Comparison of ENCODE assay signal across 26 cellular contexts in genomic region chr11:126034880-126035279, GRCh38. TPM values are rescaled to one million over a fixed set of nuclear protein-coding genes. Genes with fewer than 3 reads are reported as not detected.
DNase-seq lines count a peak whose midpoint lies in the region; ATAC-seq and TF ChIP-seq lines count a peak whose summit lies in the region.
"Had no signal": no experiment of that assay in that cellular context is flagged by ENCODE, and none has a peak within 500 bp of the region (broad histone marks: within the 10 kb centered on the region; RNA-seq: fewer than 3 reads in every experiment).

No MANE protein-coding gene starts in this region.

- BruUV-seq in A673 (replicated peaks; lab: Mats Ljungman, UMichigan) = no TSS peak

- ATAC-seq in left lung (peak; percentile 51), GM19351 (IDR thresholded peaks at IDR 0.05; ENCODE audit: unreplicated experiment) (no peak)
- ATAC-seq: CD8-positive, alpha-beta T cell; GM12878; PC-3 had no signal

- TF ChIP-seq CTCF in A673 (conservative IDR thresholded peaks at IDR 0.05; ENCODE audit: low read depth, low read length) = no peak
- TF ChIP-seq CTCF in left lung (IDR thresholded peaks at IDR 0.05) = no peak

- H3K36me3 ChIP-seq in A673 (ENCODE audit: insufficient read depth, low read length, poor library complexity, severe bottlenecking) (no peaks in the 10 kb centered on the region), left lung (no peaks in the 10 kb centered on the region), rectal smooth muscle tissue (ENCODE audit: control insufficient read depth, insufficient read depth, low read length) (no peaks in the 10 kb centered on the region)
- H3K36me3 ChIP-seq: BLaER1 treated with 17β-estradiol and CSF1 and Interleukin-3, amounts not matched to agents 10 nM and 100 nM; SJSA1 had no signal

- intact Hi-C loops in A673 (cut with micrococcal nuclease; ENCODE audit: unreplicated experiment) = no loop called here
- intact Hi-C loops in left lung (cut with DNase I) = no loop called here

- POLR2A ChIA-PET in A673 (lab: Charles Lee; ENCODE audit: low non-redundant PET) = interaction anchor here (0.5 kb wide), 1 partner anchor 14 kb away, joined by 4 read pairs; no protein-coding TSS in a partner anchor

- CTCF ChIA-PET in A673 (lab: Charles Lee) = interaction anchor here (0.5 kb wide), 1 partner anchor 89 kb away, joined by 4 read pairs; no protein-coding TSS in a partner anchor

- DNase-seq in A673 (ENCODE audit: low spot score) (no peak), astrocyte of the hippocampus (ENCODE audit: low read depth, low spot score) (peak; percentile 43), left lung (no peak), DMS 273 treated with DMSO at 0.1 percent for 48 hours (lab: John Stamatoyannopoulos, UW) (no peak), H4 (ENCODE audit: low spot score) (no peak)
- DNase-seq: AML-193; Caco-2; CD8-positive, alpha-beta T cell; DMS79; EL; GDM1; GOT3; HCEC 1CT; NCI-H1048; NCI-H1417; NCI-H1694; NCI-H2029 treated with DMSO at 0.1 percent for 48 hours; NCI-H226; NCI-H524; NCI-H748 treated with DMSO at 0.1 percent for 48 hours; PC-3 had no signal

- H3K27ac ChIP-seq in A673 (ENCODE audit: low read depth, low read length, poor library complexity, severe bottlenecking) = no peak overlapping the region
- no peak overlapping the region for H3K27ac ChIP-seq in left lung
- peak overlapping the region; percentile 40 for H3K27ac ChIP-seq in rectal smooth muscle tissue (ENCODE audit: low read depth, low read length)
- H3K27ac ChIP-seq: BLaER1 treated with 17β-estradiol and CSF1 and Interleukin-3, amounts not matched to agents 10 nM and 100 nM; SJSA1 had no signal

- H3K9me3 ChIP-seq in A673 (ENCODE audit: low read depth, low read length, poor library complexity, severe bottlenecking) (no peaks in the 10 kb centered on the region), left lung (no peaks in the 10 kb centered on the region)
- H3K9me3 ChIP-seq: BLaER1 treated with 17β-estradiol and CSF1 and Interleukin-3, amounts not matched to agents 10 nM and 100 nM; Caco-2; SJSA1 had no signal

- peaks cover 22% of the 10 kb centered on the region for H3K4me1 ChIP-seq in A673 (ENCODE audit: insufficient read depth, low read length, poor library complexity, severe bottlenecking)
- H3K4me1 ChIP-seq in left lung = peaks cover 0 to 4% of the 10 kb centered on the region in 2 donors
- peaks cover 25% of the 10 kb centered on the region for H3K4me1 ChIP-seq in rectal smooth muscle tissue (ENCODE audit: control insufficient read depth, insufficient read depth, low read length)
- H3K4me1 ChIP-seq: Caco-2, SJSA1 had no signal

- H3K4me3 ChIP-seq in A673 (ENCODE audit: low read depth, low read length, poor library complexity, severe bottlenecking) (peak overlapping the region; percentile 20), left lung (no peak overlapping the region), rectal smooth muscle tissue (ENCODE audit: low read length) (no peak overlapping the region)
- H3K4me3 ChIP-seq: BLaER1 treated with 17β-estradiol and CSF1 and Interleukin-3, amounts not matched to agents 10 nM and 100 nM; GM12878; SJSA1 had no signal

- H3K9ac ChIP-seq in rectal smooth muscle tissue (ENCODE audit: low read length) = no peak overlapping the region
- H3K9ac ChIP-seq: BLaER1 treated with 17β-estradiol and CSF1 and Interleukin-3, amounts not matched to agents 10 nM and 100 nM had no signal

- H3K27me3 ChIP-seq in A673 (replicated peaks; ENCODE audit: insufficient read depth, low read depth, low read length, poor library complexity) = no peaks in the 10 kb centered on the region
- H3K27me3 ChIP-seq in left lung = no peaks in the 10 kb centered on the region
- no peaks in the 10 kb centered on the region for H3K27me3 ChIP-seq in rectal smooth muscle tissue (ENCODE audit: control insufficient read depth, insufficient read depth, low read length)
- H3K27me3 ChIP-seq: BLaER1 treated with 17β-estradiol and CSF1 and Interleukin-3, amounts not matched to agents 10 nM and 100 nM; SJSA1 had no signal

RNA-seq across cellular contexts. Expression of gene CDON, which starts 27.8 kb away (rescaled TPM):
- total RNA-seq in A673 (2021) (25.3 and 31.0 TPM in 2 replicates), left lung (10 to 100 TPM; 10.7 to 16.3 TPM)
- total RNA-seq in H4 (2014; rRNA removed; shearing (Covaris generic)) = 10.1 and 13.4 TPM in 2 replicates
